In the genomic region with DNA sequence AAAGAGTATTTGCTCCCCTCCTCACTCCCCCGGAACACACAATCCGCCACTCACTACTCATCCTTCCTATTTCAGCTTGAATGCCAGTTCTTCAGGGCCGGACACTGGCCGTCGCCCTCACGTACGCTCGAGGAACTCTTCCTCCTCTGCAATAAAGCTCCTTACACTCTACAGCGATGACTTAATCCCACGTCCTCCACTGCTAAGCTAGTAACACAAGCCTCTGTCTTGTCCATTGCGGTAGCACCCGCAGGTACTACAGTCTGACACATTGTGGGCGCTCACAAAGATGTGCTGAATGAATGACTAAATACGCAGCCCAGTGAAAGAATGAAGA, we compare ENCODE assay signal across 8 cellular contexts. TPM values are rescaled to one million over a fixed set of nuclear protein-coding genes. Genes with fewer than 3 reads are reported as not detected.
DNase-seq lines count a peak whose midpoint lies in the region; ATAC-seq, FAIRE-seq and TF ChIP-seq lines count a peak whose summit lies in the region.

No MANE protein-coding gene starts in this region.

- H3K27ac ChIP-seq in 22Rv1 (peak overlapping the region; percentile 95), HEK293 (ENCODE audit: extremely low read depth, low read depth, low read length) (no peak overlapping the region), HepG2 (ENCODE audit: extremely low read length, insufficient read depth, low read length) (no peak overlapping the region), uterus (peak overlapping the region; percentile 71 to 73)

- TF ChIP-seq POLR2A in HepG2 (IDR thresholded peaks at IDR 0.05; ENCODE audit: insufficient read depth in 1 of 2, low read depth in 2 of 2, low read length in 2 of 2) (no peak), uterus (IDR thresholded peaks at IDR 0.05) (no peak)

- no peaks in the 10 kb centered on the region for H4K20me1 ChIP-seq in HepG2 (ENCODE audit: insufficient read depth, low read length)

- TF ChIP-seq RAD21 in HepG2 (CRISPR knock-in tag; IDR thresholded peaks at IDR 0.05) = no peak

- H3K9me3 ChIP-seq in HEK293 (ENCODE audit: control insufficient read depth, insufficient read depth, low read depth, low read length) (no peaks in the 10 kb centered on the region), adipocyte (ENCODE audit: control insufficient read depth, low read length) (no peaks in the 10 kb centered on the region), HepG2 (ENCODE audit: low read length) (no peaks in the 10 kb centered on the region), uterus (no peaks in the 10 kb centered on the region)

- H3K4me1 ChIP-seq in HEK293 (ENCODE audit: control insufficient read depth, insufficient read depth, low read length) (peaks cover 3% of the 10 kb centered on the region; the same call in 1 of the 2 replicates), adipocyte (ENCODE audit: control insufficient read depth, insufficient read depth, low read length) (peaks cover 25% of the 10 kb centered on the region), HepG2 (ENCODE audit: insufficient read depth, low read length) (peaks cover 27% of the 10 kb centered on the region), uterus (peaks cover 2 to 11% of the 10 kb centered on the region in 2 donors)

- POLR2A ChIA-PET in HEK293 (lab: Yijun Ruan, JAX) (interaction anchor here (0.6 to 1.6 kb wide), 15 partner anchors 8 to 252 kb away, joined by 3 to 13 read pairs (median 4); a partner anchor contains a TSS), HepG2 (lab: Yijun Ruan, JAX) (interaction anchor here (0.7 to 1.4 kb wide), 2 partner anchors 151 to 164 kb away, joined by 3 to 11 read pairs; a partner anchor contains a TSS), GM10248 (lab: Yijun Ruan, JAX) (no interaction called here)

- no peaks in the 10 kb centered on the region for H3K79me2 ChIP-seq in HepG2 (ENCODE audit: insufficient read depth, low read length)

- H2AFZ ChIP-seq in HepG2 (ENCODE audit: low read length) = no peak overlapping the region

- CTCF ChIA-PET in HEK293 (lab: Yijun Ruan, JAX) = interaction anchor here (0.5 to 2.2 kb wide), 42 partner anchors 8 to 781 kb away, joined by 3 to 25 read pairs (median 4); a partner anchor contains a TSS
- CTCF ChIA-PET in HepG2 (lab: Yijun Ruan, JAX; ENCODE audit: low intra/inter-chr PET ratio, low total read pairs) = interaction anchor here (1.6 to 1.8 kb wide), 3 partner anchors 166 to 242 kb away, joined by 6 to 16 read pairs (median 9); no protein-coding TSS in a partner anchor
- CTCF ChIA-PET in GM10248 (lab: Yijun Ruan, JAX) = interaction anchor here (0.6 to 2.8 kb wide), 42 partner anchors 9 to 1100 kb away, joined by 3 to 22 read pairs (median 4); a partner anchor contains a TSS

- ATAC-seq in HepG2 = peak; percentile 6
- ATAC-seq in GM21367 (IDR thresholded peaks at IDR 0.05; ENCODE audit: unreplicated experiment) = no peak

- WGBS in HepG2 (ENCODE audit: low lambda C conversion rate) = 12% methylated on average over 14 of the region's 14 CpGs

- H3K27me3 ChIP-seq in adipocyte (replicated peaks; ENCODE audit: control insufficient read depth, insufficient read depth, low read length) (peaks cover 38% of the 10 kb centered on the region), HepG2 (ENCODE audit: control insufficient read depth in 1 of 2, insufficient read depth in 2 of 2, low read length in 2 of 2) (peaks cover 10 to 84% of the 10 kb centered on the region in 2 experiments), uterus (no peaks in the 10 kb centered on the region)

- TF ChIP-seq CTCF in 22Rv1 (IDR thresholded peaks at IDR 0.05) (no peak), HEK293 (tag by site-specific recombination; IDR thresholded peaks at IDR 0.05) (no peak), HepG2 (CRISPR knock-in tag; IDR thresholded peaks at IDR 0.05) (no peak), uterus (IDR thresholded peaks at IDR 0.05) (no peak), GM10248 (IDR thresholded peaks at IDR 0.05; ENCODE audit: control extremely low read depth, extremely low read depth, low read depth, missing control alignments) (no peak)

- H3K4me2 ChIP-seq in HepG2 (ENCODE audit: low read depth, low read length) = peak overlapping the region; percentile 76

- FAIRE-seq in HepG2 (lab: Jason Lieb, UNC) = no peak

- DNase-seq in adipocyte (ENCODE audit: low read depth) (no peak), HepG2 (ENCODE audit: low spot score) (no peak), uterus (no peak), GM10248 (ENCODE audit: extremely low spot score) (no peak), LoVo (ENCODE audit: low spot score) (no peak)

- no peak for TF ChIP-seq EP300 in HepG2 (IDR thresholded peaks at IDR 0.05; ENCODE audit: low read depth in 2 of 2, low read length in 2 of 2)
- no peak for TF ChIP-seq EP300 in HepG2 (CRISPR knock-in tag; IDR thresholded peaks at IDR 0.05; ENCODE audit: borderline replicate concordance)

- peak overlapping the region; percentile 11 for H3K4me3 ChIP-seq in HEK293 (ENCODE audit: low read depth, low read length)
- H3K4me3 ChIP-seq in adipocyte (ENCODE audit: low read length) = peak overlapping the region; percentile 61
- H3K4me3 ChIP-seq in HepG2 (replicated peaks in 1 of 3; ENCODE audit: insufficient read depth in 1 of 3, low read depth in 2 of 3, low read length in 3 of 3) = peak overlapping the region; percentile 13 to 68 (median 15); a peak in 2 of 6 replicates
- peak overlapping the region; percentile 16 to 24 for H3K4me3 ChIP-seq in uterus

- BruUV-seq in HepG2 (replicated peaks; lab: Mats Ljungman, UMichigan) = no TSS peak

- H3K36me3 ChIP-seq in HEK293 (ENCODE audit: control insufficient read depth in 2 of 2, insufficient read depth in 1 of 2, low read length in 2 of 2) (no peaks in the 10 kb centered on the region), adipocyte (ENCODE audit: control insufficient read depth, insufficient read depth, low read length, severe bottlenecking) (no peaks in the 10 kb centered on the region), HepG2 (replicated peaks in 1 of 2; ENCODE audit: control insufficient read depth in 1 of 2, insufficient read depth in 2 of 2, low read length in 2 of 2) (no peaks in the 10 kb centered on the region), uterus (no peaks in the 10 kb centered on the region)

- in situ Hi-C loops in HepG2 (cut with HindIII; ENCODE audit: extremely low pct_ligation_motif_present, low pct_unique_long_range_greater_than_20kb) = no loop called here

- intact Hi-C loops in HepG2 (cut with micrococcal nuclease; ENCODE audit: unreplicated experiment) (loop anchor here (1.0 kb wide), 3 partner anchors 187 to 242 kb away; no protein-coding TSS in a partner anchor), uterus (cut with DNase I; ENCODE audit: low total_unique reads) (no loop called here)

- H3K9ac ChIP-seq in adipocyte (ENCODE audit: low read length) = peak overlapping the region; percentile 54
- H3K9ac ChIP-seq in HepG2 (ENCODE audit: insufficient read depth, low read depth, low read length) = no peak overlapping the region

TF ChIP-seq in HEK293, 187 proteins besides CTCF, POLR2A, EP300 and RAD21 (continues in another document):
- TF ChIP-seq, protein P1, sequence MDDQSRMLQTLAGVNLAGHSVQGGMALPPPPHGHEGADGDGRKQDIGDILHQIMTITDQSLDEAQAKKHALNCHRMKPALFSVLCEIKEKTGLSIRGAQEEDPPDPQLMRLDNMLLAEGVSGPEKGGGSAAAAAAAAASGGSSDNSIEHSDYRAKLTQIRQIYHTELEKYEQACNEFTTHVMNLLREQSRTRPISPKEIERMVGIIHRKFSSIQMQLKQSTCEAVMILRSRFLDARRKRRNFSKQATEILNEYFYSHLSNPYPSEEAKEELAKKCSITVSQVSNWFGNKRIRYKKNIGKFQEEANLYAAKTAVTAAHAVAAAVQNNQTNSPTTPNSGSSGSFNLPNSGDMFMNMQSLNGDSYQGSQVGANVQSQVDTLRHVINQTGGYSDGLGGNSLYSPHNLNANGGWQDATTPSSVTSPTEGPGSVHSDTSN (CRISPR knock-in tag; IDR thresholded peaks at IDR 0.05) = no peak
- peak; percentile 6; the same call in 1 of the 2 replicates for TF ChIP-seq ZNF335 (tag by site-specific recombination; conservative IDR thresholded peaks at IDR 0.05)

TF ChIP-seq in HepG2, 621 proteins besides CTCF, POLR2A, EP300 and RAD21 (continues in another document):
- 0 out of 2 replicates have a peak, but pooled peaks have one; percentile 1 for TF ChIP-seq ZZZ3 (CRISPR knock-in tag; IDR thresholded peaks at IDR 0.05; ENCODE audit: borderline replicate concordance)
- TF ChIP-seq ZFY (CRISPR knock-in tag; IDR thresholded peaks at IDR 0.05) = 0 out of 2 replicates have a peak, but pooled peaks have one; percentile 6
- no peak for TF ChIP-seq NONO (IDR thresholded peaks at IDR 0.05)
- TF ChIP-seq NONO (CRISPR knock-in tag; conservative IDR thresholded peaks at IDR 0.05) = 0 out of 2 replicates have a peak, but pooled peaks have one; percentile 16
- no peak for TF ChIP-seq ZBTB7A (CRISPR knock-in tag; IDR thresholded peaks at IDR 0.05)
- TF ChIP-seq TSC22D2 (CRISPR knock-in tag; IDR thresholded peaks at IDR 0.05; ENCODE audit: borderline replicate concordance) = no peak
- no peak for TF ChIP-seq YY1 (IDR thresholded peaks at IDR 0.05; ENCODE audit: insufficient read depth, insufficient replicate concordance, low read depth, low read length)

RNA-seq across cellular contexts. Expression of a gene that starts 0.6 kb away (rescaled TPM):
- not detected in 2 replicates for total RNA-seq in HepG2 (2016; rRNA removed; fragmentation: Illumina TruSeq; extraction: Trizol)
- total RNA-seq in HepG2 (2016; cell fraction: cytosol; rRNA removed; fragmentation: Illumina TruSeq; extraction: Trizol; ENCODE audit: low read depth) = not detected in 2 replicates
- total RNA-seq in HepG2 (2016; cell fraction: insoluble cytoplasmic fraction; rRNA removed; fragmentation: Illumina TruSeq; extraction: Trizol) = not detected in 2 replicates
- total RNA-seq in HepG2 (2016; cell fraction: membrane; rRNA removed; fragmentation: Illumina TruSeq; extraction: Trizol) = 0.17 TPM in 1 of 2 replicates, not detected in the other
- 0.09 TPM in 2 replicates for total RNA-seq in HepG2 (2016; cell fraction: nucleus; rRNA removed; fragmentation: Illumina TruSeq; extraction: Trizol)
- polyA plus RNA-seq in HepG2 (2011; rRNA removed) = 0.01 TPM in 2 replicates
- polyA plus RNA-seq in HepG2 (2011; cell fraction: cytosol; rRNA removed) = 0.03 TPM in 1 of 2 replicates, not detected in the other
- polyA plus RNA-seq in HepG2 (2011; cell fraction: nucleus; rRNA removed) = 0.09 and 0.11 TPM in 2 replicates
- not detected in 2 replicates for polyA plus RNA-seq in HepG2 (2012)
- not detected in 2 replicates for polyA plus RNA-seq in HepG2 (2016; cell fraction: cytosol; fragmentation: Illumina TruSeq; extraction: Trizol; ENCODE audit: low read depth)
- polyA plus RNA-seq in HepG2 (2016; cell fraction: insoluble cytoplasmic fraction; fragmentation: Illumina TruSeq; extraction: Trizol; ENCODE audit: low read depth) = not detected in 2 replicates
- 0.14 TPM in 1 of 2 replicates, not detected in the other for polyA plus RNA-seq in HepG2 (2016; cell fraction: membrane; fragmentation: Illumina TruSeq; extraction: Trizol; ENCODE audit: low read depth)
- 0.13 TPM in 1 of 2 replicates, not detected in the other for polyA plus RNA-seq in HepG2 (2016; cell fraction: nucleus; fragmentation: Illumina TruSeq; extraction: Trizol; ENCODE audit: insufficient read depth, low read depth)
- 2.1 TPM in 1 of 2 replicates, not detected in the other for polyA minus RNA-seq in HepG2 (2011; rRNA and poly(A)+ RNA removed; ENCODE audit: low replicate concordance)
- not detected in 2 replicates for polyA minus RNA-seq in HepG2 (2011; cell fraction: cytosol; rRNA and poly(A)+ RNA removed)
- polyA minus RNA-seq in HepG2 (2011; cell fraction: nucleus; rRNA and poly(A)+ RNA removed) = not detected in 2 replicates
- total RNA-seq in uterus = 10 to 100 TPM in 2 of 4 donors, 1 to 10 TPM in 2; 2.0 to 70.2 (median 19.7) TPM

Comparison
In these comparisons a context has a peak if more than half of its experiments do, and no peak if none do; other contexts are left out.
1. H3K27ac ChIP-seq: peak in 22Rv1 (single experiment) and uterus (2 of 2); none in HEK293 (single experiment) and HepG2 (single experiment).
2. H3K4me3 ChIP-seq: peak in every context shown above with its lines; median percentile 61 in adipocyte; 20 in uterus; 15 in HepG2; 11 in HEK293.